In the genomic region with DNA sequence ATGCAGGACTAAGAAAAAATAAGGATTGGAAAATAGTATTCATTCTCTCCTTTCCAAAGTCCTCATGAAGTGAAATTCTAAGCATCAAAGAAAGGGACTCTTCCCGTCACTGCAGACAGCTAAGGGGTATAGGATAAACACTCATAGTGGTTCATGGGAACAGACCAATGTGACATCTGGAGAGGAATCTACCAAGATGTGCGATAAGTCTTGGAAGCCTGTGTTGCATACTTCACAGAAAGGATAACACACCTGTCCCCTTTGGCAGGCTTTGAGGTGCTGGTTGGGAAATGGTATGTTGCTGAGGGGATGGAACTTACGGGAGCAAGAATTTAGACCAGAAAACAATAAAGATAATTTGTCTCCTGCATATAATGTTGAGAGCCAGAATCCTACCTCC, we compare ENCODE assay signal across 1 cellular context.
TF ChIP-seq lines count a peak whose summit lies in the region.

No MANE protein-coding gene starts in this region.

TF ChIP-seq in HEK293, 187 proteins besides CTCF, POLR2A, EP300 and RAD21 (continued from another document):
- no peak for TF ChIP-seq ZBTB11 (tag by site-specific recombination; conservative IDR thresholded peaks at IDR 0.05; ENCODE audit: low read depth)
- TF ChIP-seq ZNF341 (tag by site-specific recombination; IDR thresholded peaks at IDR 0.05; ENCODE audit: low read depth), result no peak
TF ChIP-seq in HEK293: peak in this region for 2.
